Comparison of ENCODE assay signal across 17 cellular contexts in the genomic region with DNA sequence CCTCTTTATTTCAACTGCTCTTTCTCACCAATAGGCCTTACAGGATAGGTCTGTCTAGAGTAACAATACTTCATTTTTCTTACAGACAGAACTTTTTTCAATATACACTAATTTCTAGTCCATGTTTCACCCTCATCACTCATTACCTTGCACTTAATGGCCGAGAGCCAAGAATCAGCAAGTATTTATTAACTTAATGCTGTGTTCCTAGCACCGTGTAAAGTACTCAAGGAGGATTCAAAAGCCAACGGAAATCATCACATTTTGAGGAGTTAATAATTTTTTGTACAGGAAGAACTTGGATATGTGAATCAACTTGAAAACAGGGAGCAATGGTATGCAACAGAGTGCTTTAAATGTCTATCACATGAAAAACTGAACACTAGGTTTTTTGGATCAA.
"Had no signal": no experiment of that assay in that cellular context is flagged by ENCODE, and none has a peak within 500 bp of the region (broad histone marks: within the 10 kb centered on the region; RNA-seq: fewer than 3 reads in every experiment).

No MANE protein-coding gene starts in this region.

- H3K9me3 ChIP-seq: gastroesophageal sphincter, lower lobe of right lung, suprapubic skin, upper lobe of left lung had no signal

- H3K4me3 ChIP-seq: coronary artery, gastroesophageal sphincter, hepatocyte, lower lobe of right lung, suprapubic skin, upper lobe of left lung had no signal

- ATAC-seq: activated CD4-positive, alpha-beta T cell treated with anti-CD3 and anti-CD28 coated beads for 36 hours; activated CD8-positive, alpha-beta T cell treated with anti-CD3 and anti-CD28 coated beads, Interleukin-2, amount 10 ng/mL, durations not matched to agents 7 days and 5 days; gastroesophageal sphincter; lower lobe of right lung; natural killer cell; stimulated activated naive CD8-positive, alpha-beta T cell treated with anti-CD3 and anti-CD28 coated beads, Interleukin-15, Interleukin-2, amounts not matched to agents 100 U/mL and 50 U/mL, for 24 hours had no signal

- H3K27me3 ChIP-seq: gastroesophageal sphincter, hepatocyte, suprapubic skin, upper lobe of left lung had no signal

- H3K9me3 Mint-ChIP-seq: activated naive CD4-positive, alpha-beta T cell treated with anti-CD3 and anti-CD28 coated beads for 36 hours; natural killer cell had no signal

- H3K27ac Mint-ChIP-seq: activated CD4-positive, alpha-beta T cell treated with anti-CD3 and anti-CD28 coated beads for 36 hours; activated CD8-positive, alpha-beta T cell treated with anti-CD3 and anti-CD28 coated beads, Interleukin-2, amount 10 ng/mL, durations not matched to agents 7 days and 5 days; activated naive CD4-positive, alpha-beta T cell treated with anti-CD3 and anti-CD28 coated beads for 36 hours; natural killer cell had no signal

- H3K36me3 Mint-ChIP-seq: natural killer cell had no signal

- H3K4me2 ChIP-seq: hepatocyte had no signal

- DNase-seq: activated CD4-positive, alpha-beta T cell treated with anti-CD3 and anti-CD28 coated beads for 36 hours; activated CD8-positive, alpha-beta T cell treated with anti-CD3 and anti-CD28 coated beads, Interleukin-2, amount 10 ng/mL, durations not matched to agents 7 days and 5 days; activated naive CD4-positive, alpha-beta T cell treated with anti-CD3 and anti-CD28 coated beads for 36 hours; caudate nucleus; effector CD4-positive, alpha-beta T cell; lower lobe of right lung; natural killer cell; occipital lobe; stimulated activated CD4-positive, alpha-beta T cell treated with anti-CD3 and anti-CD28 coated beads, Interleukin-2, amount 100 ng/mL, for 48 hours; stimulated activated naive CD8-positive, alpha-beta T cell treated with anti-CD3 and anti-CD28 coated beads, Interleukin-15, Interleukin-2, amounts not matched to agents 100 U/mL and 50 U/mL, for 24 hours; T-helper 9 cell; upper lobe of left lung had no signal

- H3K36me3 ChIP-seq: lower lobe of right lung, suprapubic skin had no signal

- H3K4me1 ChIP-seq: lower lobe of right lung had no signal

- H3K27ac ChIP-seq: coronary artery, gastroesophageal sphincter, hepatocyte, lower lobe of right lung, suprapubic skin, upper lobe of left lung, VCaP had no signal

- H2AFZ ChIP-seq: hepatocyte had no signal

- H3K4me3 Mint-ChIP-seq: activated CD4-positive, alpha-beta T cell treated with anti-CD3 and anti-CD28 coated beads for 36 hours; activated CD8-positive, alpha-beta T cell treated with anti-CD3 and anti-CD28 coated beads, Interleukin-2, amount 10 ng/mL, durations not matched to agents 7 days and 5 days; activated naive CD4-positive, alpha-beta T cell treated with anti-CD3 and anti-CD28 coated beads for 36 hours; natural killer cell had no signal
